Comparison of ENCODE assay signal across 28 cellular contexts in genomic region chr1:69871412-69871811, GRCh38.
"Had no signal": no experiment of that assay in that cellular context is flagged by ENCODE, and none has a peak within 500 bp of the region (broad histone marks: within the 10 kb centered on the region; RNA-seq: fewer than 3 reads in every experiment).

No MANE protein-coding gene starts in this region.

- H3K4me1 ChIP-seq: stomach, suprapubic skin, testis, thyroid gland, tibial artery, upper lobe of left lung, upper lobe of right lung, uterus, vagina had no signal

- H3K27me3 ChIP-seq: stomach, suprapubic skin, testis, thyroid gland, tibial artery, transverse colon, upper lobe of left lung, upper lobe of right lung, uterus, vagina had no signal

- H3K27me3 Mint-ChIP-seq: stimulated activated memory B cell treated with anti-CD40 and anti-IgM and Interleukin-4, amounts not matched to agents 10 μg/mL and 1 μg/mL and 100 μg/mL, for 72 hours; stimulated activated naive B cell treated with anti-CD40 and anti-IgM and Interleukin-4, amounts not matched to agents 10 μg/mL and 1 μg/mL and 100 μg/mL, for 72 hours; stimulated activated naive CD8-positive, alpha-beta T cell treated with anti-CD3 and anti-CD28 coated beads, Interleukin-15, amount 100 ng/mL, for 72 hours; stimulated activated naive CD8-positive, alpha-beta T cell treated with anti-CD3 and anti-CD28 coated beads, Interleukin-15, Interleukin-2, amounts not matched to agents 100 ng/mL and 50 ng/mL, for 24 hours; type B pancreatic cell had no signal

- H3K4me1 Mint-ChIP-seq: stimulated activated effector memory CD8-positive, alpha-beta T cell treated with anti-CD3 and anti-CD28 coated beads, Interleukin-12 subunit alpha, Interleukin-12 subunit beta, amount 100 ng/mL, for 72 hours; stimulated activated memory B cell treated with anti-CD40 and anti-IgM and Interleukin-4, amounts not matched to agents 10 μg/mL and 1 μg/mL and 100 μg/mL, for 72 hours; stimulated activated naive B cell treated with anti-CD40 and anti-IgM and Interleukin-4, amounts not matched to agents 10 μg/mL and 1 μg/mL and 100 μg/mL, for 72 hours; stimulated activated naive CD8-positive, alpha-beta T cell treated with anti-CD3 and anti-CD28 coated beads, Interleukin-15, amount 100 ng/mL, for 72 hours had no signal

- H3K4me3 Mint-ChIP-seq: stimulated activated effector memory CD8-positive, alpha-beta T cell treated with anti-CD3 and anti-CD28 coated beads, Interleukin-12 subunit alpha, Interleukin-12 subunit beta, amount 100 ng/mL, for 72 hours; stimulated activated memory B cell treated with anti-CD40 and anti-IgM and Interleukin-4, amounts not matched to agents 10 μg/mL and 1 μg/mL and 100 μg/mL, for 72 hours; stimulated activated naive B cell treated with anti-CD40 and anti-IgM and Interleukin-4, amounts not matched to agents 10 μg/mL and 1 μg/mL and 100 μg/mL, for 72 hours; stimulated activated naive CD8-positive, alpha-beta T cell treated with anti-CD3 and anti-CD28 coated beads, Interleukin-15, amount 100 ng/mL, for 72 hours; stimulated activated naive CD8-positive, alpha-beta T cell treated with anti-CD3 and anti-CD28 coated beads, Interleukin-15, Interleukin-2, amounts not matched to agents 100 ng/mL and 50 ng/mL, for 24 hours; type B pancreatic cell had no signal

- ATAC-seq: stimulated activated effector memory CD8-positive, alpha-beta T cell treated with anti-CD3 and anti-CD28 coated beads, Interleukin-12 subunit alpha, Interleukin-12 subunit beta, amount 100 ng/mL, for 72 hours; stimulated activated memory B cell treated with anti-CD40 and anti-IgM and Interleukin-4, amounts not matched to agents 10 μg/mL and 1 μg/mL and 100 μg/mL, for 72 hours; stimulated activated naive B cell treated with anti-CD40 and anti-IgM and Interleukin-4, amounts not matched to agents 10 μg/mL and 1 μg/mL and 100 μg/mL, for 72 hours; stimulated activated naive CD8-positive, alpha-beta T cell treated with anti-CD3 and anti-CD28 coated beads, Interleukin-15, amount 100 ng/mL, for 72 hours; stimulated activated naive CD8-positive, alpha-beta T cell treated with anti-CD3 and anti-CD28 coated beads, Interleukin-15, Interleukin-2, amounts not matched to agents 100 U/mL and 50 U/mL, for 24 hours; upper lobe of right lung had no signal

- H3K36me3 ChIP-seq: stomach, suprapubic skin, thoracic aorta, thyroid gland, tibial artery, transverse colon, upper lobe of left lung, upper lobe of right lung, uterus, vagina had no signal

- H3K36me3 Mint-ChIP-seq: stimulated activated effector memory CD8-positive, alpha-beta T cell treated with anti-CD3 and anti-CD28 coated beads, Interleukin-12 subunit alpha, Interleukin-12 subunit beta, amount 100 ng/mL, for 72 hours; stimulated activated memory B cell treated with anti-CD40 and anti-IgM and Interleukin-4, amounts not matched to agents 10 μg/mL and 1 μg/mL and 100 μg/mL, for 72 hours; stimulated activated naive B cell treated with anti-CD40 and anti-IgM and Interleukin-4, amounts not matched to agents 10 μg/mL and 1 μg/mL and 100 μg/mL, for 72 hours; type B pancreatic cell had no signal

- FAIRE-seq: urothelium cell line had no signal

- H3K9me3 ChIP-seq: stomach, suprapubic skin, testis, thoracic aorta, thyroid gland, tibial artery, transverse colon, upper lobe of left lung, upper lobe of right lung, uterus, vagina had no signal

- DNase-seq: stimulated activated CD4-positive, alpha-beta T cell treated with anti-CD3 and anti-CD28 coated beads, Interleukin-2, amount 100 ng/mL, for 48 hours; stimulated activated CD4-positive, alpha-beta T cell treated with anti-CD3 and anti-CD28 coated beads, Interleukin-4, amount 100 ng/mL, for 1 hour; stimulated activated CD4-positive, alpha-beta T cell treated with anti-CD3 and anti-CD28 coated beads, Interleukin-4, amount 100 ng/mL, for 24 hours; stimulated activated CD4-positive, alpha-beta T cell treated with anti-CD3 and anti-CD28 coated beads, Interleukin-4, amount 100 ng/mL, for 4 hours; stimulated activated CD8-positive, alpha-beta memory T cell treated with anti-CD3 and anti-CD28 coated beads, Interleukin-4, amount 100 ng/mL, for 48 hours; stimulated activated naive B cell treated with anti-CD40 and anti-IgM and Interleukin-4, amounts not matched to agents 10 μg/mL and 1 μg/mL and 100 μg/mL, for 72 hours; stimulated activated naive CD4-positive, alpha-beta T cell; stimulated activated naive CD4-positive, alpha-beta T cell treated with Interleukin-2 at 50 U/mL for 16 hours; stimulated activated naive CD8-positive, alpha-beta T cell treated with anti-CD3 and anti-CD28 coated beads, Interleukin-15, amount 100 ng/mL, for 72 hours; stimulated activated naive CD8-positive, alpha-beta T cell treated with anti-CD3 and anti-CD28 coated beads, Interleukin-15, Interleukin-2, amounts not matched to agents 100 U/mL and 50 U/mL, for 24 hours; stomach; substantia nigra; testis; thyroid gland; tibial artery; transverse colon; trophoblast cell; upper lobe of left lung; upper lobe of right lung; uterus had no signal

- H3K4me3 ChIP-seq: stomach, suprapubic skin, testis, thoracic aorta, thyroid gland, tibial artery, transverse colon, upper lobe of left lung, upper lobe of right lung, uterus, vagina had no signal

- H3K27ac ChIP-seq: stomach, suprapubic skin, testis, thoracic aorta, thyroid gland, tibial artery, transverse colon, upper lobe of left lung, upper lobe of right lung, uterus, vagina had no signal

- H3K9me3 Mint-ChIP-seq: stimulated activated memory B cell treated with anti-CD40 and anti-IgM and Interleukin-4, amounts not matched to agents 10 μg/mL and 1 μg/mL and 100 μg/mL, for 72 hours; type B pancreatic cell had no signal

- H3K27ac Mint-ChIP-seq: stimulated activated effector memory CD8-positive, alpha-beta T cell treated with anti-CD3 and anti-CD28 coated beads, Interleukin-12 subunit alpha, Interleukin-12 subunit beta, amount 100 ng/mL, for 72 hours; stimulated activated memory B cell treated with anti-CD40 and anti-IgM and Interleukin-4, amounts not matched to agents 10 μg/mL and 1 μg/mL and 100 μg/mL, for 72 hours; stimulated activated naive B cell treated with anti-CD40 and anti-IgM and Interleukin-4, amounts not matched to agents 10 μg/mL and 1 μg/mL and 100 μg/mL, for 72 hours; stimulated activated naive CD8-positive, alpha-beta T cell treated with anti-CD3 and anti-CD28 coated beads, Interleukin-15, amount 100 ng/mL, for 72 hours; stimulated activated naive CD8-positive, alpha-beta T cell treated with anti-CD3 and anti-CD28 coated beads, Interleukin-15, Interleukin-2, amounts not matched to agents 100 ng/mL and 50 ng/mL, for 24 hours; type B pancreatic cell had no signal
